ENCODE assay signal across 7 cellular contexts in the genomic region with DNA sequence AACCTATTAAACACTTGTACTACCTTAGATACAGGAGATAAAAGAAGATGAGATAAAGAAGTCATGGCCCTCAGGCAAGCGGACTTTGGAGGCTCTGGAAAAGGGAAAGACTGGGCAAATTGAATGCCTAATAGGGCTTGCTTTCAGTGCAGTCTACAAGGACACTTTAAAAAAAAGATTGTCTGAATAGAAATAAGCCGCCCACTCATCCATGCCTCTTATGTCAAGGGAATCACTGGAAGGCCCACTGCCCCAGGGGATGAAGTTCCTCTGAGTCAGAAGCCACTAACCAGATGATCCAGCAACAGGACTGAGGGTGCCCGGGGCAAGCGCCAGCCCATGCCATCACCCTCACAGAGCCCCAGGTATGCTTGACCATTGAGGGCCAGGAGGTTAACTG.
DNase-seq lines count a peak whose midpoint lies in the region; ATAC-seq and TF ChIP-seq lines count a peak whose summit lies in the region.
"Not testable (repeated sequence)": the region's sequence is repeated elsewhere in the genome, so short reads cannot be mapped to it uniquely, and the experiment has no call there.

No MANE protein-coding gene starts in this region.

- not testable (repeated sequence) for H4K5ac ChIP-seq in IMR-90 (ENCODE audit: low read depth, low read length)

- H3K27me3 Mint-ChIP-seq in MCF 10A (ENCODE audit: insufficient read depth, unreplicated experiment) = not testable (repeated sequence)

- H3K36me3 ChIP-seq in A673 (ENCODE audit: insufficient read depth, low read length, poor library complexity, severe bottlenecking); IMR-90 (ENCODE audit: control insufficient read depth, insufficient read depth, low read length): not testable (repeated sequence)

- not testable (repeated sequence) for H3K36me3 Mint-ChIP-seq in MCF 10A (ENCODE audit: insufficient read depth, unreplicated experiment)

- H4K8ac ChIP-seq in IMR-90 (ENCODE audit: low read depth in 2 of 2, low read length in 2 of 2) = not testable (repeated sequence)

- H3K27ac ChIP-seq in A673 (ENCODE audit: low read depth, low read length, poor library complexity, severe bottlenecking); IMR-90 (ENCODE audit: insufficient read depth, low read length): not testable (repeated sequence)

- CTCF ChIA-PET in A673 (lab: Charles Lee); IMR-90 (lab: Yijun Ruan, JAX); MCF 10A (lab: Yijun Ruan, JAX): not testable (repeated sequence)

- TF ChIP-seq POLR2A in IMR-90 (IDR thresholded peaks at IDR 0.05; ENCODE audit: low read depth, low read length) = not testable (repeated sequence)

- not testable (repeated sequence) for H2AFZ ChIP-seq in IMR-90 (replicated peaks; ENCODE audit: low read length, poor library complexity)

- not testable (repeated sequence) for H3K9ac ChIP-seq in IMR-90 (ENCODE audit: low read depth, low read length)

- peaks cover 15% of the 10 kb centered on the region for H3K9me3 Mint-ChIP-seq in MCF 10A (ENCODE audit: unreplicated experiment)

- intact Hi-C loops in A673 (cut with micrococcal nuclease; ENCODE audit: unreplicated experiment); IMR-90 (cut with micrococcal nuclease); MCF 10A (cut with micrococcal nuclease); posterior vena cava (cut with DNase I): not testable (repeated sequence)

- not testable (repeated sequence) for H3K18ac ChIP-seq in IMR-90 (ENCODE audit: low read depth, low read length)

- H3K4me3 ChIP-seq in A673 (ENCODE audit: low read depth, low read length, poor library complexity, severe bottlenecking); IMR-90 (ENCODE audit: insufficient read depth, low read depth, low read length): not testable (repeated sequence)

- TF ChIP-seq CTCF in A673 (conservative IDR thresholded peaks at IDR 0.05; ENCODE audit: low read depth, low read length); IMR-90 (conservative IDR thresholded peaks at IDR 0.05; ENCODE audit: low read depth, low read length); MCF 10A (IDR thresholded peaks at IDR 0.05; ENCODE audit: unreplicated experiment): not testable (repeated sequence)

- H2AK5ac ChIP-seq in IMR-90 (ENCODE audit: low read depth, low read length) = not testable (repeated sequence)

- H3K4me2 ChIP-seq in IMR-90 (ENCODE audit: low read depth, low read length) = not testable (repeated sequence)

- not testable (repeated sequence) for H3K23ac ChIP-seq in IMR-90 (ENCODE audit: low read depth, low read length)

- H2BK15ac ChIP-seq in IMR-90 (ENCODE audit: low read depth, low read length) = not testable (repeated sequence)

- not testable (repeated sequence) for H3K79me1 ChIP-seq in IMR-90 (ENCODE audit: low read depth in 1 of 2, low read length in 2 of 2)

- not testable (repeated sequence) for H3K4ac ChIP-seq in IMR-90 (ENCODE audit: low read depth, low read length)

- dilution Hi-C loops in IMR-90 (cut with HindIII; ENCODE audit: low sequenced_read_pairs, unreplicated experiment) = not testable (repeated sequence)

- DNase-seq in A673 (ENCODE audit: low spot score) (peak; percentile 32), EL (peak; percentile 58), IMR-90 (peak; percentile 19), T1000 (lab: John Stamatoyannopoulos, UW) (peak; percentile 46), MCF 10A (ENCODE audit: unreplicated experiment) (peak; percentile 4), foreskin melanocyte (peak; percentile 20), posterior vena cava (ENCODE audit: low spot score) (peak; percentile 30)

- not testable (repeated sequence) for H3K9me3 ChIP-seq in A673 (ENCODE audit: low read depth, low read length, poor library complexity, severe bottlenecking); IMR-90 (ENCODE audit: control insufficient read depth, insufficient read depth, low read length)

- H2AK9ac ChIP-seq in IMR-90 (replicated peaks; ENCODE audit: low read depth, low read length, poor library complexity) = not testable (repeated sequence)

- H3K4me1 ChIP-seq in A673 (ENCODE audit: insufficient read depth, low read length, poor library complexity, severe bottlenecking); IMR-90 (ENCODE audit: control insufficient read depth, insufficient read depth, low read length): not testable (repeated sequence)

- H3K14ac ChIP-seq in IMR-90 (replicated peaks; ENCODE audit: low read depth, low read length) = not testable (repeated sequence)

- not testable (repeated sequence) for H3K27ac Mint-ChIP-seq in MCF 10A (ENCODE audit: low read depth, unreplicated experiment)

- not testable (repeated sequence) for H3K9me1 ChIP-seq in IMR-90 (ENCODE audit: insufficient read depth, low read length)

- ATAC-seq in IMR-90 (ENCODE audit: low read depth) = not testable (repeated sequence)

- H4K91ac ChIP-seq in IMR-90 (ENCODE audit: insufficient read depth, low read depth, low read length) = not testable (repeated sequence)

- H2BK20ac ChIP-seq in IMR-90 (ENCODE audit: low read depth, low read length) = not testable (repeated sequence)

- BruUV-seq in A673 (replicated peaks; lab: Mats Ljungman, UMichigan); IMR-90 (replicated peaks; lab: Mats Ljungman, UMichigan); MCF 10A (replicated peaks; lab: Mats Ljungman, UMichigan): not testable (repeated sequence)

- H3K56ac ChIP-seq in IMR-90 (ENCODE audit: extremely low read depth, insufficient read depth, low read length) = not testable (repeated sequence)

- not testable (repeated sequence) for H2BK120ac ChIP-seq in IMR-90 (ENCODE audit: low read depth, low read length)

- not testable (repeated sequence) for H4K20me1 ChIP-seq in IMR-90 (ENCODE audit: insufficient read depth, low read length)

- not testable (repeated sequence) for H3K27me3 ChIP-seq in A673 (replicated peaks; ENCODE audit: insufficient read depth, low read depth, low read length, poor library complexity); IMR-90 (ENCODE audit: control insufficient read depth, insufficient read depth, low read length)

- POLR2A ChIA-PET in A673 (lab: Charles Lee; ENCODE audit: low non-redundant PET); IMR-90 (lab: Charles Lee; ENCODE audit: unreplicated experiment); MCF 10A (lab: Yijun Ruan, JAX): not testable (repeated sequence)

- TF ChIP-seq RAD21 in IMR-90 (IDR thresholded peaks at IDR 0.05; ENCODE audit: low read length) = not testable (repeated sequence)

- H3K4me3 Mint-ChIP-seq in MCF 10A (ENCODE audit: unreplicated experiment) = not testable (repeated sequence)

- in situ Hi-C loops in IMR-90 (cut with MboI; ENCODE audit: low sequenced_read_pairs) = not testable (repeated sequence)

- H2BK5ac ChIP-seq in IMR-90 (ENCODE audit: low read depth, low read length, poor library complexity, severe bottlenecking) = not testable (repeated sequence)

- not testable (repeated sequence) for H3K4me1 Mint-ChIP-seq in MCF 10A (ENCODE audit: insufficient read depth, unreplicated experiment)

- WGBS in IMR-90 (ENCODE audit: extremely low coverage in 2 of 2, insufficient read length in 1 of 2), 2 experiments = no CpG with 5 or more reads among the region's 4 CpGs

Comparison
In these comparisons a context has a peak if more than half of its experiments do, and no peak if none do; other contexts are left out.
1. DNase-seq: peak in every context shown above with its lines; median percentile 58 in EL; 46 in T1000; 32 in A673; 30 in posterior vena cava; 20 in foreskin melanocyte; 19 in IMR-90; 4 in MCF 10A.